Comparison of ENCODE assay signal across 1 cellular context in the genomic region with DNA sequence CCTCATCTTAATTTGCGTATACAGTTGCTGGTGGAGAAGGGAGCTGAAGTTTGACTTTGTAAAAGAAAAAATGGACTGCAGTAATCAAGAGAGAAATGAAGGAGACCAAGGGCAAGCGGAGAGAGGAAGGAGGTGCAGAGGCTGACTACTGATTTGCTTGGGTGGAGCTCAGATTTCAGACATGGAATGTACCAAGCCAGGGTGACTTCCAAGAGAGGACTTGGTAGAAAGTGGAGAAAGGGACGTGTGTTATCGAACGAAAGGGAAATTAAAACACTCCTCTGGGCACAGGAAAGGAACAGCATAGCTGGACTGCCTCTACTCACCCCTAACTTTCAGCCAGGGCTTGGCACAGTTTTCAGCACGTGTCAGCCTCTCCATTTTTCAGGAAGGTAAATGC.
TF ChIP-seq lines count a peak whose summit lies in the region.

No MANE protein-coding gene starts in this region.

TF ChIP-seq in H1, 55 proteins besides CTCF, POLR2A, EP300 and RAD21:
- TF ChIP-seq KDM5A (IDR thresholded peaks at IDR 0.05; ENCODE audit: low read length) (no peak), CTBP2 (IDR thresholded peaks at IDR 0.05; ENCODE audit: borderline replicate concordance, insufficient read depth, insufficient read length, low read length) (no peak), POU5F1 (IDR thresholded peaks at IDR 0.05; ENCODE audit: low read depth, low read length) (no peak), KDM4A (IDR thresholded peaks at IDR 0.05; ENCODE audit: low read depth, low read length, severe bottlenecking) (no peak), TCF12 (IDR thresholded peaks at IDR 0.05; ENCODE audit: low read depth, low read length) (no peak)
